Comparison of ENCODE assay signal across 11 cellular contexts in genomic region chr18:35095983-35096676, GRCh38. TPM values are rescaled to one million over a fixed set of nuclear protein-coding genes. Genes with fewer than 3 reads are reported as not detected.
A peak's percentile ranks its signal among the peaks of the same experiment; 100 is the strongest.
DNase-seq lines count a peak whose midpoint lies in the region; ATAC-seq and TF ChIP-seq lines count a peak whose summit lies in the region.
"Had no signal": no experiment of that assay in that cellular context is flagged by ENCODE, and none has a peak within 500 bp of the region (broad histone marks: within the 10 kb centered on the region; RNA-seq: fewer than 3 reads in every experiment).

No MANE protein-coding gene starts in this region.

- H3K27me3 ChIP-seq in body of pancreas, result no peaks in the 10 kb centered on the region
- H3K27me3 ChIP-seq: sigmoid colon had no signal

- H3K27me3 Mint-ChIP-seq in T-helper 2 cell treated with Interferon-gamma antibody and Interleukin-4, amounts not matched to agents 5 μg/mL and 100 μg/mL, for 36 hours (ENCODE audit: low read depth), result no peaks in the 10 kb centered on the region
- H3K27me3 Mint-ChIP-seq: T-cell had no signal

- H3K27ac ChIP-seq in body of pancreas, result no peak overlapping the region
- H3K27ac ChIP-seq: sigmoid colon, thoracic aorta had no signal

- no peak overlapping the region for H3K4me3 ChIP-seq in body of pancreas
- H3K4me3 ChIP-seq: sigmoid colon, thoracic aorta had no signal

- TF ChIP-seq CTCF in body of pancreas (IDR thresholded peaks at IDR 0.05), result no peak

- H3K36me3 Mint-ChIP-seq in T-helper 2 cell treated with Interferon-gamma antibody and Interleukin-4, amounts not matched to agents 5 μg/mL and 100 μg/mL, for 36 hours (ENCODE audit: low read depth), result peaks cover 5% of the 10 kb centered on the region

- 93 to 100% methylated on average over 1 of the region's 1 CpG for WGBS in body of pancreas, 2 donors

- no peaks in the 10 kb centered on the region for H3K36me3 ChIP-seq in body of pancreas (replicated peaks in 1 of 2; ENCODE audit: insufficient read depth in 1 of 2, low read depth in 2 of 2)
- H3K36me3 ChIP-seq: thoracic aorta had no signal

- no peak overlapping the region for H3K4me3 Mint-ChIP-seq in T-helper 2 cell treated with Interferon-gamma antibody and Interleukin-4, amounts not matched to agents 5 μg/mL and 100 μg/mL, for 36 hours
- H3K4me3 Mint-ChIP-seq: T-cell had no signal

- TF ChIP-seq POLR2A in body of pancreas (IDR thresholded peaks at IDR 0.05), result no peak

- ATAC-seq in GM18873 (IDR thresholded peaks at IDR 0.05; ENCODE audit: low FRiP score, unreplicated experiment) (peak; percentile 88), GM21786 (IDR thresholded peaks at IDR 0.05; ENCODE audit: unreplicated experiment) (peak; percentile 75), HG03520 (IDR thresholded peaks at IDR 0.05; ENCODE audit: unreplicated experiment) (peak; percentile 90), body of pancreas (no peak)
- ATAC-seq: T-cell had no signal

- intact Hi-C loops in body of pancreas (cut with DNase I), result no loop called here

- H3K9me3 ChIP-seq in body of pancreas, result no peaks in the 10 kb centered on the region
- H3K9me3 ChIP-seq: sigmoid colon, thoracic aorta had no signal

- DNase-seq in kidney tubule cell (ENCODE audit: low spot score) (peak; percentile 8), D341Med (ENCODE audit: low spot score) (no peak), medulla oblongata (ENCODE audit: extremely low spot score) (no peak), body of pancreas (no peak)
- DNase-seq in T-helper 2 cell treated with Interferon-gamma antibody and Interleukin-4, amounts not matched to agents 5 μg/mL and 100 μg/mL, for 36 hours (ENCODE audit: low spot score), result no peak
- DNase-seq: sigmoid colon, T-cell had no signal

- H3K27ac Mint-ChIP-seq in T-helper 2 cell treated with Interferon-gamma antibody and Interleukin-4, amounts not matched to agents 5 μg/mL and 100 μg/mL, for 36 hours, result no peak overlapping the region

- no peaks in the 10 kb centered on the region for H3K4me1 ChIP-seq in body of pancreas
- H3K4me1 ChIP-seq: sigmoid colon had no signal

- H3K4me1 Mint-ChIP-seq in T-helper 2 cell treated with Interferon-gamma antibody and Interleukin-4, amounts not matched to agents 5 μg/mL and 100 μg/mL, for 36 hours (ENCODE audit: low read depth), result peaks cover 2% of the 10 kb centered on the region

- H3K9me3 Mint-ChIP-seq in T-helper 2 cell treated with Interferon-gamma antibody and Interleukin-4, amounts not matched to agents 5 μg/mL and 100 μg/mL, for 36 hours, result no peaks in the 10 kb centered on the region
- H3K9me3 Mint-ChIP-seq: T-cell had no signal

RNA-seq across cellular contexts. Expression of gene MAPRE2, which starts 54.9 kb away (rescaled TPM):
- 10 to 100 TPM; 11.7 to 11.9 TPM for total RNA-seq in body of pancreas
